11 cellular contexts compared by ENCODE assay signal in genomic region chr9:126395439-126396212, GRCh38.
DNase-seq lines count a peak whose midpoint lies in the region; ATAC-seq, FAIRE-seq and TF ChIP-seq lines count a peak whose summit lies in the region.
"Had no signal": no experiment of that assay in that cellular context is flagged by ENCODE, and none has a peak within 500 bp of the region (broad histone marks: within the 10 kb centered on the region; RNA-seq: fewer than 3 reads in every experiment).

No MANE protein-coding gene starts in this region.

- H4K20me1 ChIP-seq in K562 (replicated peaks; ENCODE audit: control insufficient read depth, insufficient read depth, low read length) = peaks cover 30% of the 10 kb centered on the region

- H3K36me3 ChIP-seq in K562 (ENCODE audit: control insufficient read depth, insufficient read depth, low read length) = no peaks in the 10 kb centered on the region
- H3K36me3 ChIP-seq in gastroesophageal sphincter = peaks cover 0 to 77% of the 10 kb centered on the region in 2 donors

- no peak for FAIRE-seq in K562 (lab: Jason Lieb, UNC)

- H3K27ac Mint-ChIP-seq in Calu3 (ENCODE audit: unreplicated experiment) = no peak overlapping the region

- H3K9me3 ChIP-seq in K562 (replicated peaks; ENCODE audit: control insufficient read depth, insufficient read depth, low read depth, low read length) = no peaks in the 10 kb centered on the region; the same call in 1 of the 2 replicates
- no peaks in the 10 kb centered on the region for H3K9me3 ChIP-seq in gastroesophageal sphincter
- H3K9me3 ChIP-seq: HAP-1, upper lobe of left lung had no signal

- peaks cover 10% of the 10 kb centered on the region for H3K4me1 Mint-ChIP-seq in Calu3 (ENCODE audit: low read depth, unreplicated experiment)

- 0% methylated on average over 7 of the region's 7 CpGs for WGBS in K562 (ENCODE audit: insufficient coverage, low coverage, missing lambda C conversion rate)
- 56 to 69% methylated on average over 7 of the region's 7 CpGs for WGBS in gastroesophageal sphincter (ENCODE audit: low coverage in 1 of 2), 2 donors

- DNase-seq in Calu3 (peak; percentile 52), LoVo (ENCODE audit: low spot score) (peak; percentile 8), K562 (ENCODE audit: extremely low read depth in 1 of 4, low spot score in 3 of 4) (no peak), myocyte (ENCODE audit: low read depth) (peak; percentile 71), KG1 (lab: John Stamatoyannopoulos, UW) (no peak), NCI-H187 treated with DMSO at 0.1 percent for 48 hours (lab: John Stamatoyannopoulos, UW) (no peak)
- DNase-seq: upper lobe of left lung had no signal

- TF ChIP-seq CTCF in Calu3 (IDR thresholded peaks at IDR 0.05; ENCODE audit: unreplicated experiment) (no peak), K562 (IDR thresholded peaks at IDR 0.05 in 2 of 3, conservative IDR thresholded peaks at IDR 0.05 in 1 of 3; ENCODE audit: insufficient read depth in 2 of 3, low read depth in 1 of 3, low read length in 3 of 3) (no peak), gastroesophageal sphincter (IDR thresholded peaks at IDR 0.05) (no peak)

- BruUV-seq in Calu3 (replicated peaks; lab: Mats Ljungman, UMichigan) = no TSS peak
- no TSS peak for BruUV-seq in K562 (replicated peaks; lab: Mats Ljungman, UMichigan)

- H2AFZ ChIP-seq in K562 (ENCODE audit: low read depth, low read length) = no peak overlapping the region

- H3K9me1 ChIP-seq in K562 (ENCODE audit: control insufficient read depth, insufficient read depth, low read length) = no peaks in the 10 kb centered on the region

- peaks cover 32 to 85% of the 10 kb centered on the region in 2 experiments; a peak in 4 of 5 replicates for H3K27me3 ChIP-seq in K562 (ENCODE audit: control insufficient read depth in 2 of 2, insufficient read depth in 2 of 2, low read length in 2 of 2)
- H3K27me3 ChIP-seq in gastroesophageal sphincter = no peaks in the 10 kb centered on the region
- H3K27me3 ChIP-seq: upper lobe of left lung had no signal

- H3K4me1 ChIP-seq in K562 (replicated peaks in 1 of 2; ENCODE audit: control insufficient read depth in 2 of 2, insufficient read depth in 2 of 2, low read length in 2 of 2) = peaks cover 0 to 6% of the 10 kb centered on the region in 2 experiments; a peak in 1 of 5 replicates
- peaks cover 0 to 48% (median 8%) of the 10 kb centered on the region in 3 donors for H3K4me1 ChIP-seq in gastroesophageal sphincter
- H3K4me1 ChIP-seq: HAP-1 had no signal

- ATAC-seq in K562 (no peak), HG03045 (IDR thresholded peaks at IDR 0.05; ENCODE audit: unreplicated experiment) (no peak), gastroesophageal sphincter (no peak)

- intact Hi-C loops in Calu3 (cut with micrococcal nuclease; ENCODE audit: unreplicated experiment) (loop anchor here (5.0 kb wide), 1 partner anchor 78 kb away; no protein-coding TSS in a partner anchor), K562 (cut with micrococcal nuclease) (loop anchor here (5.0 kb wide), 2 partner anchors 93 to 988 kb away; no protein-coding TSS in a partner anchor)

- CTCF ChIA-PET in Calu3 (lab: Charles Lee) = no interaction called here
- CTCF ChIA-PET in K562 (lab: Yijun Ruan, JAX; ENCODE audit: low intra/inter-chr PET ratio) = no interaction called here

- H3K27me3 Mint-ChIP-seq in Calu3 (ENCODE audit: unreplicated experiment) = no peaks in the 10 kb centered on the region

- no peaks in the 10 kb centered on the region for H3K9me3 Mint-ChIP-seq in Calu3 (ENCODE audit: low read depth, unreplicated experiment)

- no peaks in the 10 kb centered on the region for H3K36me3 Mint-ChIP-seq in Calu3 (ENCODE audit: insufficient read depth, unreplicated experiment)

- TF ChIP-seq POLR2A in K562 (conservative IDR thresholded peaks at IDR 0.05) = no peak
- TF ChIP-seq POLR2A in gastroesophageal sphincter (IDR thresholded peaks at IDR 0.05) = no peak

- H3K4me3 Mint-ChIP-seq in Calu3 (ENCODE audit: low read depth, unreplicated experiment) = no peak overlapping the region

- H3K4me3 ChIP-seq in K562 = no peak overlapping the region
- no peak overlapping the region for H3K4me3 ChIP-seq in gastroesophageal sphincter
- H3K4me3 ChIP-seq: HAP-1, skin epidermis, upper lobe of left lung had no signal

- no peak overlapping the region for H3K4me2 ChIP-seq in K562 (ENCODE audit: insufficient read depth, low read length)

- no peak overlapping the region for H3K9ac ChIP-seq in K562 (ENCODE audit: insufficient read depth in 1 of 2, low read depth in 2 of 2, low read length in 2 of 2)

- H3K27ac ChIP-seq in K562 (ENCODE audit: extremely low read depth, low read depth, low read length) (no peak overlapping the region), gastroesophageal sphincter (no peak overlapping the region)

- in situ Hi-C loops in K562 (cut with MboI) = loop anchor here (10.0 kb wide), 1 partner anchor 991 kb away; no protein-coding TSS in a partner anchor

- no peak for TF ChIP-seq RAD21 in K562 (CRISPR knock-in tag; conservative IDR thresholded peaks at IDR 0.05 in 1 of 2, IDR thresholded peaks at IDR 0.05 in 1 of 2)

- POLR2A ChIA-PET in K562 (lab: Yijun Ruan, JAX) = interaction anchor here (0.6 kb wide), 1 partner anchor 738 kb away, joined by 4 read pairs; no protein-coding TSS in a partner anchor

- H3K79me2 ChIP-seq in K562 (ENCODE audit: control insufficient read depth, insufficient read depth, low read length) = no peaks in the 10 kb centered on the region

- TF ChIP-seq EP300 in K562 (IDR thresholded peaks at IDR 0.05; ENCODE audit: low read length) (no peak), gastroesophageal sphincter (IDR thresholded peaks at IDR 0.05) (no peak)

TF ChIP-seq in K562, 482 proteins besides CTCF, POLR2A, EP300 and RAD21:
- TF ChIP-seq JUND (IDR thresholded peaks at IDR 0.05; ENCODE audit: borderline replicate concordance, low read depth, low read length) = 0 out of 2 replicates have a peak, but pooled peaks have one; percentile 33
- no peak for TF ChIP-seq JUND (tag; IDR thresholded peaks at IDR 0.05; ENCODE audit: borderline replicate concordance, low read depth, low read length)
- TF ChIP-seq ATF3 (IDR thresholded peaks at IDR 0.05) = peak; percentile 19; the same call in 1 of the 2 replicates
- no peak for TF ChIP-seq ATF3 (CRISPR knock-in tag; conservative IDR thresholded peaks at IDR 0.05)
- no peak for TF ChIP-seq PRMT5 (CRISPR knock-in tag; IDR thresholded peaks at IDR 0.05)
- TF ChIP-seq FOSL1 (tag; conservative IDR thresholded peaks at IDR 0.05) = 0 out of 2 replicates have a peak, but pooled peaks have one; percentile 18

Comparison
In these comparisons a context has a peak if more than half of its experiments do, and no peak if none do; other contexts are left out.
1. DNase-seq: peak in Calu3 (single experiment), LoVo (single experiment) and myocyte (single experiment); none in K562 (0 of 4), KG1 (single experiment) and NCI-H187 treated with DMSO at 0.1 percent for 48 hours (single experiment).